8 cellular contexts compared by ENCODE assay signal in the genomic region with DNA sequence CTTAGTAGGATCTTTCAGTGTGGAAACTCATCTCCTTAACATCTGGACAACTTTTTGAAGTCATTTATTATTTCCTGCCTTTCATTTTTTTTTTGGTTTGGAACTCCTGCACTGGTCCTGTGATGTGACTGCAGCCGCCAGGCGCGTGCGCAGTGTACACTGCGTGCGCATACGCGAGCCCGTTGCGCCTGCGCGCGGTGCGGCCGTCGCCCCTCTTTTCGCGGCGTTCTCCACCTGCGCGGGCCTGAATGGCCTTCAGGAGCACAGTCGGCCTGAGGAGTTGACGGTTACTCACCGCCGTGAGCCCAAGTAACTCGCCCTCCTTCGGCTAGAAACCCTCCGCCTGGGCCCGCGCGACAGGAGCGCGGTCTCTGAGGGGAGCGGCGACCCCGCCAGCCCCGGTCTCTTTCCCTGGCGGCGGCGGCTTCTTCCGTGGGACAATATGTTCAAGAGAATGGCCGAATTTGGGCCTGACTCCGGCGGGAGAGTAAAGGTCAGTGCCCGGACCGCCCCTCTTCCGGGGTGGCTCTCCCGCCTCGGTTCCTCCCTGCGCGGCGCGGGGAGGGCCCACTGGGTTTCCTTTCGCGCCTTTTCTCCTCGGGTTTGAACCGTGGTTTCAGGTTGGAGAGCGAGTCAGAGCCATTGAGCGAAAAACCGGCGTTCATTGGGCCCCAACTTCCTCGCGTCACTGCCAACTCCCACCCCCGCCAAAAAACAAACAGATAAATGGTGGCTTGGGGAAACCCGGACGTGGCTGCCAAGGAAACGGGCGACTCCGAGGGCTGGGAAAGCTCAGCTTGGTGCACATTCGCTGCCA. TPM values are rescaled to one million over a fixed set of nuclear protein-coding genes. Genes with fewer than 3 reads are reported as not detected.
DNase-seq lines count a peak whose midpoint lies in the region; ATAC-seq and TF ChIP-seq lines count a peak whose summit lies in the region.

A gene (plus strand): TSS at position 213 of the 817 bp plus-strand sequence. CDS start 230 bp downstream, at position 443.

- H4K20me1 ChIP-seq in BLaER1 = 0 out of 2 replicates have a peak, but pooled peaks cover 7% of the 10 kb centered on the region

- H3K9ac ChIP-seq in BLaER1 = peak within 1 kb of the TSS; percentile 96
- peak within 1 kb of the TSS; percentile 66 to 78 for H3K9ac ChIP-seq in liver (ENCODE audit: low read depth in 1 of 2, low read length in 2 of 2)

- H3K27me3 ChIP-seq in BLaER1 = no peaks in the 10 kb centered on the region
- H3K27me3 ChIP-seq in liver (ENCODE audit: control insufficient read depth in 4 of 4, insufficient read depth in 4 of 4, low read length in 3 of 4) = no peaks in the 10 kb centered on the region

- no peaks in the 10 kb centered on the region for H3K9me3 ChIP-seq in BLaER1
- H3K9me3 ChIP-seq in liver (ENCODE audit: control insufficient read depth in 4 of 4, low read length in 3 of 4) = no peaks in the 10 kb centered on the region

- ATAC-seq in GM19328 (IDR thresholded peaks at IDR 0.05; ENCODE audit: unreplicated experiment) (peak; percentile 82), HG03520 (IDR thresholded peaks at IDR 0.05; ENCODE audit: unreplicated experiment) (peak; percentile 73)

- no peak for TF ChIP-seq CTCF in liver (IDR thresholded peaks at IDR 0.05; ENCODE audit: low read depth, low read length, missing input control)

- H3K4me1 ChIP-seq in BLaER1 (peaks cover 18% of the 10 kb centered on the region), liver (ENCODE audit: control insufficient read depth in 4 of 4, insufficient read depth in 4 of 4, low read length in 3 of 4) (peaks cover 0 to 24% (median 17%) of the 10 kb centered on the region in 4 donors)

- H3K36me3 ChIP-seq in BLaER1 (peaks cover 29% of the 10 kb centered on the region; the same call in 1 of the 2 replicates), liver (ENCODE audit: control insufficient read depth in 4 of 4, insufficient read depth in 3 of 4, low read depth in 1 of 4, low read length in 3 of 4) (no peaks in the 10 kb centered on the region)

- peak within 1 kb of the TSS; percentile 86 for H3K4me2 ChIP-seq in BLaER1

- peak within 1 kb of the TSS; percentile 85 for H3K4me3 ChIP-seq in BLaER1
- H3K4me3 ChIP-seq in liver (ENCODE audit: low read depth in 1 of 3, low read length in 3 of 3) = peak within 1 kb of the TSS; percentile 48 to 83 (median 81)

- DNase-seq in NCI-H69 (lab: John Stamatoyannopoulos, UW) (peak; percentile 97), dermis blood vessel endothelial cell (peak; percentile 92)
- peak; percentile 67 to 79 for DNase-seq in activated CD4-positive, alpha-beta T cell treated with anti-CD3 and anti-CD28 coated beads, Interleukin-2, amount 50 U/mL, for 24 hours (ENCODE audit: low read depth in 1 of 2, low spot score in 1 of 2)
- DNase-seq in stimulated activated CD4-positive, alpha-beta T cell treated with anti-CD3 and anti-CD28 coated beads, Interleukin-4, amount 100 ng/mL, for 24 hours = peak; percentile 90

- H3K27ac ChIP-seq in BLaER1 (peak within 1 kb of the TSS; percentile 97), liver (ENCODE audit: low read depth in 1 of 2, low read length in 2 of 2) (peak within 1 kb of the TSS; percentile 60 to 93)

- under 1% methylated on average over 70 of the region's 70 CpGs for WGBS in liver

- TF ChIP-seq RAD21 in liver (IDR thresholded peaks at IDR 0.05) = peak in 1 of 2 donors; percentile 54

TF ChIP-seq in liver, 16 proteins besides CTCF, POLR2A, EP300 and RAD21:
- peak in 1 of 2 donors; percentile 81 for TF ChIP-seq GABPA (IDR thresholded peaks at IDR 0.05 in 1 of 2, conservative IDR thresholded peaks at IDR 0.05 in 1 of 2)
- TF ChIP-seq, protein P1, sequence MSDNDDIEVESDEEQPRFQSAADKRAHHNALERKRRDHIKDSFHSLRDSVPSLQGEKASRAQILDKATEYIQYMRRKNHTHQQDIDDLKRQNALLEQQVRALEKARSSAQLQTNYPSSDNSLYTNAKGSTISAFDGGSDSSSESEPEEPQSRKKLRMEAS (IDR thresholded peaks at IDR 0.05) = peak; percentile 25
- TF ChIP-seq, protein P2, sequence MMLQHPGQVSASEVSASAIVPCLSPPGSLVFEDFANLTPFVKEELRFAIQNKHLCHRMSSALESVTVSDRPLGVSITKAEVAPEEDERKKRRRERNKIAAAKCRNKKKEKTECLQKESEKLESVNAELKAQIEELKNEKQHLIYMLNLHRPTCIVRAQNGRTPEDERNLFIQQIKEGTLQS (IDR thresholded peaks at IDR 0.05) = no peak
- TF ChIP-seq, protein P3, sequence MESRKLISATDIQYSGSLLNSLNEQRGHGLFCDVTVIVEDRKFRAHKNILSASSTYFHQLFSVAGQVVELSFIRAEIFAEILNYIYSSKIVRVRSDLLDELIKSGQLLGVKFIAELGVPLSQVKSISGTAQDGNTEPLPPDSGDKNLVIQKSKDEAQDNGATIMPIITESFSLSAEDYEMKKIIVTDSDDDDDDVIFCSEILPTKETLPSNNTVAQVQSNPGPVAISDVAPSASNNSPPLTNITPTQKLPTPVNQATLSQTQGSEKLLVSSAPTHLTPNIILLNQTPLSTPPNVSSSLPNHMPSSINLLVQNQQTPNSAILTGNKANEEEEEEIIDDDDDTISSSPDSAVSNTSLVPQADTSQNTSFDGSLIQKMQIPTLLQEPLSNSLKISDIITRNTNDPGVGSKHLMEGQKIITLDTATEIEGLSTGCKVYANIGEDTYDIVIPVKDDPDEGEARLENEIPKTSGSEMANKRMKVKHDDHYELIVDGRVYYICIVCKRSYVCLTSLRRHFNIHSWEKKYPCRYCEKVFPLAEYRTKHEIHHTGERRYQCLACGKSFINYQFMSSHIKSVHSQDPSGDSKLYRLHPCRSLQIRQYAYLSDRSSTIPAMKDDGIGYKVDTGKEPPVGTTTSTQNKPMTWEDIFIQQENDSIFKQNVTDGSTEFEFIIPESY (IDR thresholded peaks at IDR 0.05) = peak; percentile 24
- TF ChIP-seq FOXA1 (IDR thresholded peaks at IDR 0.05) = no peak
- no peak for TF ChIP-seq TAF1 (conservative IDR thresholded peaks at IDR 0.05)
- peak; percentile 61 to 65 for TF ChIP-seq HNF4A (conservative IDR thresholded peaks at IDR 0.05)
- TF ChIP-seq EGR1 (IDR thresholded peaks at IDR 0.05; ENCODE audit: low read depth in 2 of 2) = peak; percentile 69 to 94
- TF ChIP-seq RXRA (IDR thresholded peaks at IDR 0.05) = peak; percentile 63 to 71
- TF ChIP-seq SP1 (IDR thresholded peaks at IDR 0.05) = peak; percentile 79
- peak; percentile 41 for TF ChIP-seq FOXA2 (IDR thresholded peaks at IDR 0.05)
- peak; percentile 68 for TF ChIP-seq NR2F2 (IDR thresholded peaks at IDR 0.05)
- peak; percentile 11 to 39 for TF ChIP-seq JUND (IDR thresholded peaks at IDR 0.05)
- TF ChIP-seq YY1 (IDR thresholded peaks at IDR 0.05) = peak; percentile 93
- TF ChIP-seq, protein P4, sequence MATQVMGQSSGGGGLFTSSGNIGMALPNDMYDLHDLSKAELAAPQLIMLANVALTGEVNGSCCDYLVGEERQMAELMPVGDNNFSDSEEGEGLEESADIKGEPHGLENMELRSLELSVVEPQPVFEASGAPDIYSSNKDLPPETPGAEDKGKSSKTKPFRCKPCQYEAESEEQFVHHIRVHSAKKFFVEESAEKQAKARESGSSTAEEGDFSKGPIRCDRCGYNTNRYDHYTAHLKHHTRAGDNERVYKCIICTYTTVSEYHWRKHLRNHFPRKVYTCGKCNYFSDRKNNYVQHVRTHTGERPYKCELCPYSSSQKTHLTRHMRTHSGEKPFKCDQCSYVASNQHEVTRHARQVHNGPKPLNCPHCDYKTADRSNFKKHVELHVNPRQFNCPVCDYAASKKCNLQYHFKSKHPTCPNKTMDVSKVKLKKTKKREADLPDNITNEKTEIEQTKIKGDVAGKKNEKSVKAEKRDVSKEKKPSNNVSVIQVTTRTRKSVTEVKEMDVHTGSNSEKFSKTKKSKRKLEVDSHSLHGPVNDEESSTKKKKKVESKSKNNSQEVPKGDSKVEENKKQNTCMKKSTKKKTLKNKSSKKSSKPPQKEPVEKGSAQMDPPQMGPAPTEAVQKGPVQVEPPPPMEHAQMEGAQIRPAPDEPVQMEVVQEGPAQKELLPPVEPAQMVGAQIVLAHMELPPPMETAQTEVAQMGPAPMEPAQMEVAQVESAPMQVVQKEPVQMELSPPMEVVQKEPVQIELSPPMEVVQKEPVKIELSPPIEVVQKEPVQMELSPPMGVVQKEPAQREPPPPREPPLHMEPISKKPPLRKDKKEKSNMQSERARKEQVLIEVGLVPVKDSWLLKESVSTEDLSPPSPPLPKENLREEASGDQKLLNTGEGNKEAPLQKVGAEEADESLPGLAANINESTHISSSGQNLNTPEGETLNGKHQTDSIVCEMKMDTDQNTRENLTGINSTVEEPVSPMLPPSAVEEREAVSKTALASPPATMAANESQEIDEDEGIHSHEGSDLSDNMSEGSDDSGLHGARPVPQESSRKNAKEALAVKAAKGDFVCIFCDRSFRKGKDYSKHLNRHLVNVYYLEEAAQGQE (IDR thresholded peaks at IDR 0.05) = peak; percentile 92
- TF ChIP-seq HNF4G (IDR thresholded peaks at IDR 0.05) = no peak
TF ChIP-seq in liver: peak in this region for 12.

RNA-seq across cellular contexts. Expression of the gene that starts here (rescaled TPM):
- total RNA-seq in dermis blood vessel endothelial cell = 22.4 and 25.9 TPM in 2 replicates
- 10 to 100 TPM; 20.3 to 23.8 TPM for total RNA-seq in liver
- 10 to 100 TPM in 1 of 2 donors, 1 to 10 TPM in 1; 9.9 to 10.6 TPM for polyA plus RNA-seq in liver

Comparison
In these comparisons a context has a peak if more than half of its experiments do, and no peak if none do; other contexts are left out.
1. Peak in every context shown above with its lines: DNase-seq, ATAC-seq, H3K4me3 ChIP-seq and H3K27ac ChIP-seq.